Comparison of ENCODE assay signal across 1 cellular context in genomic region chr9:137221477-137222111, GRCh38.
TF ChIP-seq lines count a peak whose summit lies in the region.

No MANE protein-coding gene starts in this region.

TF ChIP-seq in HepG2, 621 proteins besides CTCF, POLR2A, EP300 and RAD21 (continued from another document):
- TF ChIP-seq, protein P1, sequence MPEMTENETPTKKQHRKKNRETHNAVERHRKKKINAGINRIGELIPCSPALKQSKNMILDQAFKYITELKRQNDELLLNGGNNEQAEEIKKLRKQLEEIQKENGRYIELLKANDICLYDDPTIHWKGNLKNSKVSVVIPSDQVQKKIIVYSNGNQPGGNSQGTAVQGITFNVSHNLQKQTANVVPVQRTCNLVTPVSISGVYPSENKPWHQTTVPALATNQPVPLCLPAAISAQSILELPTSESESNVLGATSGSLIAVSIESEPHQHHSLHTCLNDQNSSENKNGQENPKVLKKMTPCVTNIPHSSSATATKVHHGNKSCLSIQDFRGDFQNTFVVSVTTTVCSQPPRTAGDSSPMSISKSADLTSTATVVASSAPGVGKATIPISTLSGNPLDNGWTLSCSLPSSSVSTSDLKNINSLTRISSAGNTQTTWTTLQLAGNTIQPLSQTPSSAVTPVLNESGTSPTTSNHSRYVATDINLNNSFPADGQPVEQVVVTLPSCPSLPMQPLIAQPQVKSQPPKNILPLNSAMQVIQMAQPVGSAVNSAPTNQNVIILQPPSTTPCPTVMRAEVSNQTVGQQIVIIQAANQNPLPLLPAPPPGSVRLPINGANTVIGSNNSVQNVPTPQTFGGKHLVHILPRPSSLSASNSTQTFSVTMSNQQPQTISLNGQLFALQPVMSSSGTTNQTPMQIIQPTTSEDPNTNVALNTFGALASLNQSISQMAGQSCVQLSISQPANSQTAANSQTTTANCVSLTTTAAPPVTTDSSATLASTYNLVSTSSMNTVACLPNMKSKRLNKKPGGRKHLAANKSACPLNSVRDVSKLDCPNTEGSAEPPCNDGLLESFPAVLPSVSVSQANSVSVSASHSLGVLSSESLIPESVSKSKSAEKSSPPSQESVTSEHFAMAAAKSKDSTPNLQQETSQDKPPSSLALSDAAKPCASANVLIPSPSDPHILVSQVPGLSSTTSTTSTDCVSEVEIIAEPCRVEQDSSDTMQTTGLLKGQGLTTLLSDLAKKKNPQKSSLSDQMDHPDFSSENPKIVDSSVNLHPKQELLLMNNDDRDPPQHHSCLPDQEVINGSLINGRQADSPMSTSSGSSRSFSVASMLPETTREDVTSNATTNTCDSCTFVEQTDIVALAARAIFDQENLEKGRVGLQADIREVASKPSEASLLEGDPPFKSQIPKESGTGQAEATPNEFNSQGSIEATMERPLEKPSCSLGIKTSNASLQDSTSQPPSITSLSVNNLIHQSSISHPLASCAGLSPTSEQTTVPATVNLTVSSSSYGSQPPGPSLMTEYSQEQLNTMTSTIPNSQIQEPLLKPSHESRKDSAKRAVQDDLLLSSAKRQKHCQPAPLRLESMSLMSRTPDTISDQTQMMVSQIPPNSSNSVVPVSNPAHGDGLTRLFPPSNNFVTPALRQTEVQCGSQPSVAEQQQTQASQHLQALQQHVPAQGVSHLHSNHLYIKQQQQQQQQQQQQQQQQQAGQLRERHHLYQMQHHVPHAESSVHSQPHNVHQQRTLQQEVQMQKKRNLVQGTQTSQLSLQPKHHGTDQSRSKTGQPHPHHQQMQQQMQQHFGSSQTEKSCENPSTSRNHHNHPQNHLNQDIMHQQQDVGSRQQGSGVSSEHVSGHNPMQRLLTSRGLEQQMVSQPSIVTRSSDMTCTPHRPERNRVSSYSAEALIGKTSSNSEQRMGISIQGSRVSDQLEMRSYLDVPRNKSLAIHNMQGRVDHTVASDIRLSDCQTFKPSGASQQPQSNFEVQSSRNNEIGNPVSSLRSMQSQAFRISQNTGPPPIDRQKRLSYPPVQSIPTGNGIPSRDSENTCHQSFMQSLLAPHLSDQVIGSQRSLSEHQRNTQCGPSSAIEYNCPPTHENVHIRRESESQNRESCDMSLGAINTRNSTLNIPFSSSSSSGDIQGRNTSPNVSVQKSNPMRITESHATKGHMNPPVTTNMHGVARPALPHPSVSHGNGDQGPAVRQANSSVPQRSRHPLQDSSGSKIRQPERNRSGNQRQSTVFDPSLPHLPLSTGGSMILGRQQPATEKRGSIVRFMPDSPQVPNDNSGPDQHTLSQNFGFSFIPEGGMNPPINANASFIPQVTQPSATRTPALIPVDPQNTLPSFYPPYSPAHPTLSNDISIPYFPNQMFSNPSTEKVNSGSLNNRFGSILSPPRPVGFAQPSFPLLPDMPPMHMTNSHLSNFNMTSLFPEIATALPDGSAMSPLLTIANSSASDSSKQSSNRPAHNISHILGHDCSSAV (CRISPR knock-in tag; IDR thresholded peaks at IDR 0.05; ENCODE audit: borderline replicate concordance) = no peak
- TF ChIP-seq PITX1 (CRISPR knock-in tag; IDR thresholded peaks at IDR 0.05) = 0 out of 2 replicates have a peak, but pooled peaks have one; percentile 27
- TF ChIP-seq CSRNP2 (CRISPR knock-in tag; conservative IDR thresholded peaks at IDR 0.05; ENCODE audit: low read depth) = no peak
- no peak for TF ChIP-seq NCOR1 (IDR thresholded peaks at IDR 0.05; ENCODE audit: borderline replicate concordance, low read length)
- TF ChIP-seq, protein P2, sequence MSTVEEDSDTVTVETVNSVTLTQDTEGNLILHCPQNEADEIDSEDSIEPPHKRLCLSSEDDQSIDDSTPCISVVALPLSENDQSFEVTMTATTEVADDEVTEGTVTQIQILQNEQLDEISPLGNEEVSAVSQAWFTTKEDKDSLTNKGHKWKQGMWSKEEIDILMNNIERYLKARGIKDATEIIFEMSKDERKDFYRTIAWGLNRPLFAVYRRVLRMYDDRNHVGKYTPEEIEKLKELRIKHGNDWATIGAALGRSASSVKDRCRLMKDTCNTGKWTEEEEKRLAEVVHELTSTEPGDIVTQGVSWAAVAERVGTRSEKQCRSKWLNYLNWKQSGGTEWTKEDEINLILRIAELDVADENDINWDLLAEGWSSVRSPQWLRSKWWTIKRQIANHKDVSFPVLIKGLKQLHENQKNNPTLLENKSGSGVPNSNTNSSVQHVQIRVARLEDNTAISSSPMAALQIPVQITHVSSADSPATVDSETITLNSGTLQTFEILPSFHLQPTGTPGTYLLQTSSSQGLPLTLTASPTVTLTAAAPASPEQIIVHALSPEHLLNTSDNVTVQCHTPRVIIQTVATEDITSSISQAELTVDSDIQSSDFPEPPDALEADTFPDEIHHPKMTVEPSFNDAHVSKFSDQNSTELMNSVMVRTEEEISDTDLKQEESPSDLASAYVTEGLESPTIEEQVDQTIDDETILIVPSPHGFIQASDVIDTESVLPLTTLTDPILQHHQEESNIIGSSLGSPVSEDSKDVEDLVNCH (CRISPR knock-in tag; IDR thresholded peaks at IDR 0.05) = no peak
- no peak for TF ChIP-seq ONECUT2 (CRISPR knock-in tag; IDR thresholded peaks at IDR 0.05)
- no peak for TF ChIP-seq HCFC1 (IDR thresholded peaks at IDR 0.05; ENCODE audit: low read depth, low read length)
- TF ChIP-seq BCL3 (CRISPR knock-in tag; IDR thresholded peaks at IDR 0.05) = no peak
- TF ChIP-seq WIZ (CRISPR knock-in tag; IDR thresholded peaks at IDR 0.05) = no peak
- TF ChIP-seq KLF6 (CRISPR knock-in tag; IDR thresholded peaks at IDR 0.05) = no peak
- no peak for TF ChIP-seq PHB2 (IDR thresholded peaks at IDR 0.05; ENCODE audit: partially characterized antibody)
- TF ChIP-seq AGO2 (optimal IDR thresholded peaks at IDR 0.05; ENCODE audit: low read depth, low read length) = no peak
